10 cellular contexts compared by ENCODE assay signal in the genomic region with DNA sequence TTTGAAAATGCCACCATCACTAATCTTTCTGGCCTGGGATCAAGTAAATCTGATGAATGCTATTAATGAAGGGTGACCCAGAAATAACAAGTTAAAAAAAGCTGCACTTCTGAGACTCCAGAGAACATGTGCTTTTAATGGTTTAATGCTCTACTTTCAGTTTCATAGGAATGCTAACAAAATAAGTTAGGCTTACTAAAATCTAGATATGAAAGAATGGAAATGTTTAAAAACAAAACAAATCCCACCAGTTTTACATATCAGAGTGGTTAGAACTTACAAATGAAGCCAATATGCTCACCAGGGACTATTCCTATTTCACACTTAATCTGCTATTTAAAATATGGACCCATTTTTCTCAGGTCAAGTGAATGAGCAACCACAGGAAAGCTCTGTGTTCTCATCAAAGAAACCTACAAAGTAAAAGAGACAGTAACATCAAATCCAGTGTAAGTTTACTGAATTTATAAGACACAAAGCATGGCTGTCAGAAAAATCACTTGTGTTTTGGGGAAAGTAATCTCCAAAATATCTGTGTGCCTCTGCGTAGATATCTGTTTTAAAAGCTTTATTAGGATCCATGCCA. TPM values are rescaled to one million over a fixed set of nuclear protein-coding genes. Genes with fewer than 3 reads are reported as not detected.
DNase-seq lines count a peak whose midpoint lies in the region; ATAC-seq, FAIRE-seq and TF ChIP-seq lines count a peak whose summit lies in the region.
"Had no signal": no experiment of that assay in that cellular context is flagged by ENCODE, and none has a peak within 500 bp of the region (broad histone marks: within the 10 kb centered on the region; RNA-seq: fewer than 3 reads in every experiment).

No MANE protein-coding gene starts in this region.

- H3K27ac ChIP-seq in BLaER1: peak overlapping the region; percentile 30; the same call in 1 of the 2 replicates
- H3K27ac ChIP-seq in effector memory CD4-positive, alpha-beta T cell (ENCODE audit: insufficient read depth, low read length, poor library complexity, severe bottlenecking): peak overlapping the region; percentile 16
- H3K27ac ChIP-seq: HL-60 had no signal

- 0 out of 2 replicates have a peak, but pooled peaks cover 13% of the 10 kb centered on the region for H3K9me3 ChIP-seq in BLaER1
- no peaks in the 10 kb centered on the region for H3K9me3 ChIP-seq in effector memory CD4-positive, alpha-beta T cell (ENCODE audit: control insufficient read depth, low read length)

- no peak for TF ChIP-seq CTCF in D721Med (IDR thresholded peaks at IDR 0.05; ENCODE audit: insufficient read depth, missing control alignments)

- no peaks in the 10 kb centered on the region for H3K27me3 ChIP-seq in BLaER1
- H3K27me3 ChIP-seq in effector memory CD4-positive, alpha-beta T cell (replicated peaks; ENCODE audit: control insufficient read depth, insufficient read depth, low read length, poor library complexity, severe bottlenecking): no peaks in the 10 kb centered on the region

- ATAC-seq in GM18867 (IDR thresholded peaks at IDR 0.05; ENCODE audit: unreplicated experiment): peak; percentile 41
- ATAC-seq in HG03196 (IDR thresholded peaks at IDR 0.05; ENCODE audit: unreplicated experiment): peak; percentile 28

- peak overlapping the region; percentile 32 for H3K4me2 ChIP-seq in BLaER1

- no peak for DNase-seq in effector memory CD4-positive, alpha-beta T cell
- DNase-seq in HuH-7 (ENCODE audit: low spot score) (no peak), mucosa of gallbladder (ENCODE audit: low spot score) (no peak), D721Med (ENCODE audit: insufficient read length, low spot score) (no peak), NCI-H526 treated with DMSO at 0.1 percent for 48 hours (lab: John Stamatoyannopoulos, UW) (no peak)
- DNase-seq: NCI-H2107 had no signal

- peaks cover 56% of the 10 kb centered on the region for H3K36me3 ChIP-seq in BLaER1
- peaks cover 3% of the 10 kb centered on the region for H3K36me3 ChIP-seq in effector memory CD4-positive, alpha-beta T cell (ENCODE audit: control insufficient read depth, insufficient read depth, low read length)

- no peak for FAIRE-seq in D721Med (lab: Jason Lieb, UNC)

- H3K4me3 ChIP-seq in BLaER1: no peak overlapping the region
- H3K4me3 ChIP-seq in effector memory CD4-positive, alpha-beta T cell (ENCODE audit: insufficient read depth, low read depth, low read length, poor library complexity, severe bottlenecking): no peak overlapping the region

- peaks cover 51% of the 10 kb centered on the region for H3K4me1 ChIP-seq in BLaER1
- H3K4me1 ChIP-seq in effector memory CD4-positive, alpha-beta T cell (ENCODE audit: control insufficient read depth, insufficient read depth, low read length, poor library complexity, severe bottlenecking): peaks cover 31% of the 10 kb centered on the region

- peaks cover 11% of the 10 kb centered on the region; the same call in 1 of the 2 replicates for H4K20me1 ChIP-seq in BLaER1

- H3K9ac ChIP-seq in BLaER1: no peak overlapping the region

RNA-seq across cellular contexts. Expression of a gene that starts 40.3 kb away (rescaled TPM):
- total RNA-seq in mucosa of gallbladder: 75.0 TPM
